9 cellular contexts compared by ENCODE assay signal in genomic region chr9:110257971-110258370, GRCh38. TPM values are rescaled to one million over a fixed set of nuclear protein-coding genes. Genes with fewer than 3 reads are reported as not detected.
DNase-seq lines count a peak whose midpoint lies in the region; ATAC-seq and TF ChIP-seq lines count a peak whose summit lies in the region.
"Had no signal": no experiment of that assay in that cellular context is flagged by ENCODE, and none has a peak within 500 bp of the region (broad histone marks: within the 10 kb centered on the region; RNA-seq: fewer than 3 reads in every experiment).

No MANE protein-coding gene starts in this region.

- H3K9me3 ChIP-seq in iPS-20b (ENCODE audit: insufficient read depth, low read depth, low read length): no peaks in the 10 kb centered on the region
- no peaks in the 10 kb centered on the region for H3K9me3 ChIP-seq in suprapubic skin
- no peaks in the 10 kb centered on the region for H3K9me3 ChIP-seq in T-helper 17 cell (ENCODE audit: control insufficient read depth, low read length, poor library complexity, severe bottlenecking)
- H3K9me3 ChIP-seq: adrenal gland had no signal

- WGBS in suprapubic skin: 89% methylated on average over 1 of the region's 1 CpG

- peaks cover 24% of the 10 kb centered on the region for H3K4me1 ChIP-seq in iPS-20b (ENCODE audit: insufficient read depth, low read length)
- peaks cover 32% of the 10 kb centered on the region for H3K4me1 ChIP-seq in suprapubic skin

- peaks cover 10% of the 10 kb centered on the region for H3K36me3 Mint-ChIP-seq in activated CD4-positive, alpha-beta T cell treated with anti-CD3 and anti-CD28 coated beads, Interleukin-2, amount 10 ng/mL, durations not matched to agents 7 days and 5 days (ENCODE audit: low read depth)
- H3K36me3 Mint-ChIP-seq in activated CD4-positive, alpha-beta memory T cell treated with anti-CD3 and anti-CD28 coated beads, Interleukin-2, amount 10 ng/mL, durations not matched to agents 7 days and 5 days (ENCODE audit: low read depth): peaks cover 18% of the 10 kb centered on the region
- H3K36me3 Mint-ChIP-seq in T-helper 17 cell (ENCODE audit: low read depth): peaks cover 2% of the 10 kb centered on the region

- H3K4me3 ChIP-seq in iPS-20b (ENCODE audit: low read length): peak overlapping the region; percentile 74; the same call in 1 of the 2 replicates
- no peak overlapping the region for H3K4me3 ChIP-seq in suprapubic skin

- H3K27ac Mint-ChIP-seq in activated CD4-positive, alpha-beta T cell treated with anti-CD3 and anti-CD28 coated beads, Interleukin-2, amount 10 ng/mL, durations not matched to agents 7 days and 5 days: no peak overlapping the region
- H3K27ac Mint-ChIP-seq in activated CD4-positive, alpha-beta memory T cell treated with anti-CD3 and anti-CD28 coated beads, Interleukin-2, amount 10 ng/mL, durations not matched to agents 7 days and 5 days: peak overlapping the region; percentile 96
- H3K27ac Mint-ChIP-seq in T-helper 17 cell: no peak overlapping the region

- no peak for DNase-seq in activated CD4-positive, alpha-beta T cell treated with anti-CD3 and anti-CD28 coated beads, Interleukin-2, amount 10 ng/mL, durations not matched to agents 7 days and 5 days
- DNase-seq in activated CD4-positive, alpha-beta T cell treated with anti-CD3 and anti-CD28 coated beads, Interleukin-2, amount 50 U/mL, for 1 hour: no peak
- DNase-seq in activated CD4-positive, alpha-beta memory T cell treated with anti-CD3 and anti-CD28 coated beads, Interleukin-2, amount 10 ng/mL, durations not matched to agents 7 days and 5 days: no peak
- DNase-seq in suprapubic skin (ENCODE audit: low spot score in 2 of 2): no peak
- no peak for DNase-seq in T-helper 17 cell
- no peak for DNase-seq in NAMALWA (ENCODE audit: low spot score)

- H3K9ac ChIP-seq in iPS-20b (ENCODE audit: low read depth, low read length): no peak overlapping the region

- H3K27ac ChIP-seq in iPS-20b (ENCODE audit: low read length) (no peak overlapping the region), suprapubic skin (peak overlapping the region; percentile 93)

- H3K9me3 Mint-ChIP-seq in activated CD4-positive, alpha-beta T cell treated with anti-CD3 and anti-CD28 coated beads, Interleukin-2, amount 10 ng/mL, durations not matched to agents 7 days and 5 days: no peaks in the 10 kb centered on the region
- H3K9me3 Mint-ChIP-seq in activated CD4-positive, alpha-beta memory T cell treated with anti-CD3 and anti-CD28 coated beads, Interleukin-2, amount 10 ng/mL, durations not matched to agents 7 days and 5 days: no peaks in the 10 kb centered on the region

- no peak for TF ChIP-seq EP300 in suprapubic skin (IDR thresholded peaks at IDR 0.05)

- H3K27me3 ChIP-seq in iPS-20b (ENCODE audit: insufficient read depth, low read length) (no peaks in the 10 kb centered on the region), suprapubic skin (no peaks in the 10 kb centered on the region)
- H3K27me3 ChIP-seq: adrenal gland had no signal

- no peak for TF ChIP-seq POLR2A in suprapubic skin (IDR thresholded peaks at IDR 0.05)

- H3K36me3 ChIP-seq in iPS-20b (ENCODE audit: insufficient read depth, low read depth, low read length) (no peaks in the 10 kb centered on the region), suprapubic skin (no peaks in the 10 kb centered on the region)
- H3K36me3 ChIP-seq: adrenal gland had no signal

- CTCF ChIA-PET in activated CD4-positive, alpha-beta T cell treated with anti-CD3 and anti-CD28 coated beads, Interleukin-2, amount 10 ng/mL, durations not matched to agents 7 days and 5 days (lab: Charles Lee): interaction anchor here (0.6 to 1.5 kb wide), 3 partner anchors 16 to 150 kb away, joined by 3 to 4 read pairs (median 3); no protein-coding TSS in a partner anchor
- CTCF ChIA-PET in activated CD4-positive, alpha-beta memory T cell treated with anti-CD3 and anti-CD28 coated beads, Interleukin-2, amount 10 ng/mL, durations not matched to agents 7 days and 5 days (lab: Charles Lee): interaction anchor here (0.9 kb wide), 1 partner anchor 10 kb away, joined by 4 read pairs; no protein-coding TSS in a partner anchor

- POLR2A ChIA-PET in activated CD4-positive, alpha-beta T cell treated with anti-CD3 and anti-CD28 coated beads, Interleukin-2, amount 10 ng/mL, durations not matched to agents 7 days and 5 days (lab: Charles Lee): interaction anchor here (0.7 kb wide), 1 partner anchor 835 kb away, joined by 3 read pairs; no protein-coding TSS in a partner anchor
- POLR2A ChIA-PET in activated CD4-positive, alpha-beta memory T cell treated with anti-CD3 and anti-CD28 coated beads, Interleukin-2, amount 10 ng/mL, durations not matched to agents 7 days and 5 days (lab: Charles Lee): interaction anchor here (0.8 to 2.5 kb wide), 8 partner anchors 13 to 1373 kb away, joined by 3 to 25 read pairs (median 10); partner anchors contain the start of gene DNAJC25

- peak overlapping the region; percentile 98 for H3K4me3 Mint-ChIP-seq in activated CD4-positive, alpha-beta T cell treated with anti-CD3 and anti-CD28 coated beads, Interleukin-2, amount 10 ng/mL, durations not matched to agents 7 days and 5 days
- peak overlapping the region; percentile 87 for H3K4me3 Mint-ChIP-seq in activated CD4-positive, alpha-beta memory T cell treated with anti-CD3 and anti-CD28 coated beads, Interleukin-2, amount 10 ng/mL, durations not matched to agents 7 days and 5 days
- H3K4me3 Mint-ChIP-seq in T-helper 17 cell: no peak overlapping the region

- H3K4me1 Mint-ChIP-seq in activated CD4-positive, alpha-beta T cell treated with anti-CD3 and anti-CD28 coated beads, Interleukin-2, amount 10 ng/mL, durations not matched to agents 7 days and 5 days: peaks cover 43% of the 10 kb centered on the region
- H3K4me1 Mint-ChIP-seq in activated CD4-positive, alpha-beta memory T cell treated with anti-CD3 and anti-CD28 coated beads, Interleukin-2, amount 10 ng/mL, durations not matched to agents 7 days and 5 days: peaks cover 41% of the 10 kb centered on the region
- H3K4me1 Mint-ChIP-seq in T-helper 17 cell: peaks cover 39% of the 10 kb centered on the region

- ATAC-seq in T-helper 17 cell (no peak), GM21526 (IDR thresholded peaks at IDR 0.05; ENCODE audit: low FRiP score, unreplicated experiment) (no peak)

- no peak for TF ChIP-seq CTCF in suprapubic skin (IDR thresholded peaks at IDR 0.05)

- peaks cover 4% of the 10 kb centered on the region for H3K27me3 Mint-ChIP-seq in activated CD4-positive, alpha-beta T cell treated with anti-CD3 and anti-CD28 coated beads, Interleukin-2, amount 10 ng/mL, durations not matched to agents 7 days and 5 days
- H3K27me3 Mint-ChIP-seq in activated CD4-positive, alpha-beta memory T cell treated with anti-CD3 and anti-CD28 coated beads, Interleukin-2, amount 10 ng/mL, durations not matched to agents 7 days and 5 days: no peaks in the 10 kb centered on the region
- H3K27me3 Mint-ChIP-seq in T-helper 17 cell: peaks cover 4% of the 10 kb centered on the region

RNA-seq across cellular contexts. Expression of gene TXN, which starts 1.7 kb away (rescaled TPM):
- total RNA-seq in activated CD4-positive, alpha-beta T cell treated with anti-CD3 and anti-CD28 coated beads, Interleukin-2, amount 10 ng/mL, durations not matched to agents 7 days and 5 days: 100 to 1,000 TPM; 206 to 209 TPM
- total RNA-seq in activated CD4-positive, alpha-beta memory T cell treated with anti-CD3 and anti-CD28 coated beads, Interleukin-2, amount 10 ng/mL, durations not matched to agents 7 days and 5 days: 100 to 1,000 TPM; 315 TPM
- total RNA-seq in suprapubic skin: 100 to 1,000 TPM; 126 to 214 (median 154) TPM
- 100 to 1,000 TPM in 1 of 2 donors, 10 to 100 TPM in 1; 55.4 to 102 TPM for total RNA-seq in T-helper 17 cell

RNA-seq across cellular contexts. Expression of gene C9orf152, which starts 50.0 kb away (rescaled TPM):
- total RNA-seq in activated CD4-positive, alpha-beta T cell treated with anti-CD3 and anti-CD28 coated beads, Interleukin-2, amount 10 ng/mL, durations not matched to agents 7 days and 5 days: not detected
- not detected for total RNA-seq in activated CD4-positive, alpha-beta memory T cell treated with anti-CD3 and anti-CD28 coated beads, Interleukin-2, amount 10 ng/mL, durations not matched to agents 7 days and 5 days
- total RNA-seq in suprapubic skin (10 to 100 TPM in 2 of 4 donors, 1 to 10 TPM in 2; 8.6 to 14.9 (median 10.9) TPM), T-helper 17 cell (not detected)
- total RNA-seq: adrenal gland had no signal

Comparison
In these comparisons a context has a peak if more than half of its experiments do, and no peak if none do; other contexts are left out.
1. RNA of gene C9orf152, which starts 50.0 kb away (total RNA-seq): 8.6 to 14.9 TPM in suprapubic skin; not detected in activated CD4-positive, alpha-beta memory T cell treated with anti-CD3 and anti-CD28 coated beads, Interleukin-2, amount 10 ng/mL, durations not matched to agents 7 days and 5 days, not detected in activated CD4-positive, alpha-beta T cell treated with anti-CD3 and anti-CD28 coated beads, Interleukin-2, amount 10 ng/mL, durations not matched to agents 7 days and 5 days and not detected in T-helper 17 cell; every median in the first group is over 4 times any median in the second.